ENCODE assay signal across 9 cellular contexts in the genomic region with DNA sequence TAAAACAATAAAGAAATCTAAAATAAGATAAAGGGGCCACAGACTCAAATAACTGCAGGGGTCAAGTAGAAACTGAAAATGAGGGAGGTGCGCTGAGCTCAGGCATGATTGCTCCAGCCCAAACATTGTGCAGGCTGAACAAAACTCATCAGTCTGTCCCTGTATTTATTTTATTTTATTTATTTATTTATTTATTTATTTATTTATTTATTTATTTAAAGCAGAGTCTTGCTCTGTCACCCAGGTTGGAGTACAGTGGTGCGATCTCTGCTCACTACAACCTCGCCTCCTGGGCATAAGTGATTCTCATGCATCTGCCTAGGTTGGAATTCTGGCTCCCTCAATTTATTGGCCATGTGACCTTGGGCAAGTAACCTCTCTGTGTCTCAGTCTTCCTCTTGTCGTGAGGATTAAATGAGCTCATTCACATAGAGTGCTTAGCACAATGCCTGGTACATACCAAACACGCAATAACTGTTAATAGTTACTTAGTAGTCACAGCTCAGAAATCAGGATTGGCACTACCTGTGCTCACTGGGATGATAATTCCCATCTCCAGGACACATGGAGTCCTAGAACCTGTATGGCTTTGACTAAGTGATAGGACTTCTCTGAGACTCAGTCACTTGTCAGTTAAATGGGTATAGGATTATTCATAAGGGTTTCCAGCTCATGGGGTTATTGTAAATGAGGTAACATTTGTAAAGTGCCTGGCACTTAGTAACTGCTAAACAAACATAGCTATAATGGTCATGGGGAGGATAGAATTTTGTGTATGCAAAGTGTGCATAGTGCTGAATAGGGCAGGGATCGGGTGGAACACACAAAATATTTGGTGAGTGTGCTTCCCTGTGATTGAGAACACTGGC. TPM values are rescaled to one million over a fixed set of nuclear protein-coding genes. Genes with fewer than 3 reads are reported as not detected.
A peak's percentile ranks its signal among the peaks of the same experiment; 100 is the strongest.
DNase-seq lines count a peak whose midpoint lies in the region; ATAC-seq, FAIRE-seq and TF ChIP-seq lines count a peak whose summit lies in the region.
"Had no signal": no experiment of that assay in that cellular context is flagged by ENCODE, and none has a peak within 500 bp of the region (broad histone marks: within the 10 kb centered on the region; RNA-seq: fewer than 3 reads in every experiment).

No MANE protein-coding gene starts in this region.

- H3K79me2 ChIP-seq in keratinocyte (ENCODE audit: control insufficient read depth, insufficient read depth, low read length), result no peaks in the 10 kb centered on the region

- no peak overlapping the region for H2AFZ ChIP-seq in keratinocyte (ENCODE audit: control insufficient read depth, low read length)

- peak overlapping the region in 11 of 12 donors; percentile 17 to 96 (median 83) for H3K27ac ChIP-seq in heart left ventricle
- H3K27ac ChIP-seq in keratinocyte (ENCODE audit: control insufficient read depth, insufficient read depth, low read length), result no peak overlapping the region

- no peak for TF ChIP-seq POLR2A in heart left ventricle (IDR thresholded peaks at IDR 0.05)
- no peak for TF ChIP-seq POLR2A in lower leg skin (IDR thresholded peaks at IDR 0.05)

- peaks cover 46% of the 10 kb centered on the region for H3K27me3 Mint-ChIP-seq in activated T-helper 2 cell treated with anti-CD3 and anti-CD28 coated beads, Interferon-gamma antibody, Interleukin-2, Interleukin-4, amounts not matched to agents 10 μg/mL and 5 μg/mL and 100 μg/mL, durations not matched to agents 14 hours and 24 hours and 36 hours (ENCODE audit: low read depth)

- no peak overlapping the region for H3K27ac Mint-ChIP-seq in activated T-helper 2 cell treated with anti-CD3 and anti-CD28 coated beads, Interferon-gamma antibody, Interleukin-2, Interleukin-4, amounts not matched to agents 10 μg/mL and 5 μg/mL and 100 μg/mL, durations not matched to agents 14 hours and 24 hours and 36 hours

- H3K9me3 ChIP-seq in heart left ventricle (no peaks in the 10 kb centered on the region), keratinocyte (ENCODE audit: control insufficient read depth, low read depth, low read length) (no peaks in the 10 kb centered on the region)

- H3K4me3 Mint-ChIP-seq in activated T-helper 2 cell treated with anti-CD3 and anti-CD28 coated beads, Interferon-gamma antibody, Interleukin-2, Interleukin-4, amounts not matched to agents 10 μg/mL and 5 μg/mL and 100 μg/mL, durations not matched to agents 14 hours and 24 hours and 36 hours (ENCODE audit: low read depth), result peak overlapping the region; percentile 67

- 65 to 80% (median 78%) methylated on average over 6 of the region's 6 CpGs for WGBS in heart left ventricle, 4 donors
- WGBS in lower leg skin, 2 donors, result 69 to 70% methylated on average over 6 of the region's 6 CpGs

- no peaks in the 10 kb centered on the region for H3K9me3 Mint-ChIP-seq in activated T-helper 2 cell treated with anti-CD3 and anti-CD28 coated beads, Interferon-gamma antibody, Interleukin-2, Interleukin-4, amounts not matched to agents 10 μg/mL and 5 μg/mL and 100 μg/mL, durations not matched to agents 14 hours and 24 hours and 36 hours

- H3K36me3 ChIP-seq in heart left ventricle, result no peaks in the 10 kb centered on the region
- H3K36me3 ChIP-seq in keratinocyte (ENCODE audit: control insufficient read depth in 2 of 2, extremely low read depth in 1 of 2, insufficient read depth in 2 of 2, low read length in 2 of 2), result peaks cover 4 to 9% of the 10 kb centered on the region in 2 experiments

- no peaks in the 10 kb centered on the region for H3K36me3 Mint-ChIP-seq in activated T-helper 2 cell treated with anti-CD3 and anti-CD28 coated beads, Interferon-gamma antibody, Interleukin-2, Interleukin-4, amounts not matched to agents 10 μg/mL and 5 μg/mL and 100 μg/mL, durations not matched to agents 14 hours and 24 hours and 36 hours (ENCODE audit: low read depth)

- H3K27me3 ChIP-seq in heart left ventricle (peaks cover 0 to 46% (median 9%) of the 10 kb centered on the region in 9 donors), keratinocyte (ENCODE audit: control insufficient read depth, extremely low read depth, insufficient read depth, low read length) (peaks cover 7% of the 10 kb centered on the region)

- peaks cover 11% of the 10 kb centered on the region for H3K4me1 Mint-ChIP-seq in activated T-helper 2 cell treated with anti-CD3 and anti-CD28 coated beads, Interferon-gamma antibody, Interleukin-2, Interleukin-4, amounts not matched to agents 10 μg/mL and 5 μg/mL and 100 μg/mL, durations not matched to agents 14 hours and 24 hours and 36 hours (ENCODE audit: low read depth)

- H3K4me2 ChIP-seq in keratinocyte (ENCODE audit: control insufficient read depth, extremely low read depth, insufficient read depth, low read depth, low read length), result peak overlapping the region; percentile 84

- H3K4me3 ChIP-seq in heart left ventricle, result peak overlapping the region in 3 of 12 donors; percentile 42 to 63 (median 60)
- H3K4me3 ChIP-seq in keratinocyte (ENCODE audit: control insufficient read depth in 2 of 3, extremely low read depth in 1 of 3, insufficient read depth in 2 of 3, low read depth in 1 of 3, low read length in 3 of 3), result no peak overlapping the region
- no peak overlapping the region for H3K4me3 ChIP-seq in lower leg skin (ENCODE audit: low read depth, poor library complexity, severe bottlenecking)

- no peaks in the 10 kb centered on the region for H3K9me1 ChIP-seq in keratinocyte (ENCODE audit: control insufficient read depth, extremely low read depth, insufficient read depth, low read length)

- H3K4me1 ChIP-seq in heart left ventricle (peaks cover 0 to 76% (median 13%) of the 10 kb centered on the region in 12 donors), keratinocyte (ENCODE audit: control insufficient read depth, extremely low read depth, insufficient read depth, low read length) (peaks cover 13% of the 10 kb centered on the region)

- H4K20me1 ChIP-seq in keratinocyte (ENCODE audit: control insufficient read depth, extremely low read depth, insufficient read depth, low read length), result no peaks in the 10 kb centered on the region

- dilution Hi-C loops in keratinocyte (cut with MboI; ENCODE audit: extremely low pct_ligation_motif_present, low sequenced_read_pairs), result no loop called here

- TF ChIP-seq CTCF in heart left ventricle (IDR thresholded peaks at IDR 0.05) (no peak), keratinocyte (optimal IDR thresholded peaks at IDR 0.05 in 1 of 3, IDR thresholded peaks at IDR 0.05 in 1 of 3, conservative IDR thresholded peaks at IDR 0.05 in 1 of 3; ENCODE audit: extremely low read depth in 1 of 3, insufficient read depth in 2 of 3, low read length in 3 of 3) (no peak), lower leg skin (IDR thresholded peaks at IDR 0.05) (no peak)

- intact Hi-C loops in heart left ventricle (cut with DNase I), result no loop called here
- intact Hi-C loops in Right ventricle myocardium inferior (cut with DNase I), result loop anchor here (2.0 kb wide), 1 partner anchor 20 kb away; no protein-coding TSS in a partner anchor
- intact Hi-C loops in activated T-helper 2 cell treated with anti-CD3 and anti-CD28 coated beads, Interferon-gamma antibody, Interleukin-2, Interleukin-4, amounts not matched to agents 10 μg/mL and 5 μg/mL and 100 μg/mL, durations not matched to agents 14 hours and 24 hours and 36 hours (cut with micrococcal nuclease), result no loop called here
- intact Hi-C loops in lower leg skin (cut with DNase I; ENCODE audit: low total_unique reads), result no loop called here

- DNase-seq in heart left ventricle, result peak in 1 of 5 donors; percentile 8
- no peak for DNase-seq in Right ventricle myocardium inferior (ENCODE audit: missing footprints)
- DNase-seq in activated T-helper 2 cell treated with anti-CD3 and anti-CD28 coated beads, Interferon-gamma antibody, Interleukin-2, Interleukin-4, amounts not matched to agents 10 μg/mL and 5 μg/mL and 100 μg/mL, durations not matched to agents 14 hours and 24 hours and 36 hours (ENCODE audit: low spot score), result no peak
- no peak for DNase-seq in keratinocyte (ENCODE audit: low read depth, low spot score)
- no peak for DNase-seq in urothelium cell line (ENCODE audit: low spot score)
- DNase-seq in lower leg skin (ENCODE audit: low spot score in 2 of 2), result no peak
- DNase-seq in HT-29 (ENCODE audit: low spot score), result no peak

- FAIRE-seq in keratinocyte (lab: Jason Lieb, UNC) (no peak), urothelium cell line (lab: Jason Lieb, UNC) (peak; percentile 65)
- FAIRE-seq: D721Med had no signal

- no peak overlapping the region for H3K9ac ChIP-seq in keratinocyte (ENCODE audit: control insufficient read depth, extremely low read depth, insufficient read depth, low read length)

- ATAC-seq in heart left ventricle (no peak), Right ventricle myocardium inferior (no peak), GM21576 (IDR thresholded peaks at IDR 0.05; ENCODE audit: unreplicated experiment) (no peak)

RNA-seq across cellular contexts. Expression of gene SPEG, which starts 6.0 kb away (rescaled TPM):
- total RNA-seq in heart left ventricle (100 to 1,000 TPM in 6 of 9 donors, 10 to 100 TPM in 3; 93.6 to 150 (median 114) TPM), Right ventricle myocardium inferior (119 TPM), lower leg skin (10 to 100 TPM in 1 of 4 donors, 1 to 10 TPM in 3; 3.3 to 11.4 (median 5.3) TPM)
- polyA plus RNA-seq in heart left ventricle (10 to 100 TPM; 64.8 to 92.2 TPM), keratinocyte (18.8 to 36.1 TPM (median 19.0 TPM) in 3 replicates)
- total RNA-seq in activated T-helper 2 cell treated with anti-CD3 and anti-CD28 coated beads, Interferon-gamma antibody, Interleukin-2, Interleukin-4, amounts not matched to agents 10 μg/mL and 5 μg/mL and 100 μg/mL, durations not matched to agents 14 hours and 24 hours and 36 hours, result not detected in 2 replicates
- 2.0 TPM for polyA plus RNA-seq in keratinocyte (2011; ENCODE audit: low read depth)
- 4.6 and 13.7 TPM in 2 replicates for polyA plus RNA-seq in keratinocyte (2011; cell fraction: cytosol; rRNA removed)
- polyA plus RNA-seq in keratinocyte (2011; cell fraction: nucleus; rRNA removed), result 94.3 and 140 TPM in 2 replicates
- 8.8 and 25.2 TPM in 2 replicates for polyA plus RNA-seq in keratinocyte (2012; ENCODE audit: low replicate concordance)
- polyA minus RNA-seq in keratinocyte, result 11.7 to 26.6 TPM (median 19.3 TPM) in 3 replicates
- polyA minus RNA-seq in keratinocyte (2011; cell fraction: cytosol; rRNA and poly(A)+ RNA removed), result 8.2 TPM
- polyA minus RNA-seq in keratinocyte (2011; cell fraction: nucleus; rRNA and poly(A)+ RNA removed), result 32.8 and 39.4 TPM in 2 replicates
- 6.7 and 8.3 TPM in 2 replicates for total RNA-seq in HT-29 (2014; rRNA removed; shearing (Covaris generic))

RNA-seq across cellular contexts. Expression of gene DES, which starts 22.4 kb away (rescaled TPM):
- over 10,000 TPM in 8 of 9 donors, 1,000 to 10,000 TPM in 1; 9,618 to 28,674 (median 17,979) TPM for total RNA-seq in heart left ventricle
- over 10,000 TPM; 15,024 to 19,385 TPM for polyA plus RNA-seq in heart left ventricle
- total RNA-seq in Right ventricle myocardium inferior, result 13,356 TPM
- total RNA-seq in activated T-helper 2 cell treated with anti-CD3 and anti-CD28 coated beads, Interferon-gamma antibody, Interleukin-2, Interleukin-4, amounts not matched to agents 10 μg/mL and 5 μg/mL and 100 μg/mL, durations not matched to agents 14 hours and 24 hours and 36 hours, result not detected in 2 replicates
- polyA plus RNA-seq in keratinocyte, result not detected in 3 replicates
- not detected for polyA plus RNA-seq in keratinocyte (2011; ENCODE audit: low read depth)
- not detected in 2 replicates for polyA plus RNA-seq in keratinocyte (2011; cell fraction: cytosol; rRNA removed)
- polyA plus RNA-seq in keratinocyte (2011; cell fraction: nucleus; rRNA removed), result 0.16 TPM in 1 of 2 replicates, not detected in the other
- polyA plus RNA-seq in keratinocyte (2012; ENCODE audit: low replicate concordance), result 0.68 TPM in 1 of 2 replicates, not detected in the other
- not detected in 3 replicates for polyA minus RNA-seq in keratinocyte
- not detected for polyA minus RNA-seq in keratinocyte (2011; cell fraction: cytosol; rRNA and poly(A)+ RNA removed)
- not detected in 2 replicates for polyA minus RNA-seq in keratinocyte (2011; cell fraction: nucleus; rRNA and poly(A)+ RNA removed)
- total RNA-seq in lower leg skin, result 100 to 1,000 TPM in 1 of 4 donors, 10 to 100 TPM in 3; 19.4 to 163 (median 37.8) TPM
- 0.63 TPM in 1 of 2 replicates, not detected in the other for total RNA-seq in HT-29 (2014; rRNA removed; shearing (Covaris generic))

RNA-seq across cellular contexts. Expression of gene DNPEP, which starts 52.9 kb away (rescaled TPM):
- total RNA-seq in heart left ventricle (100 to 1,000 TPM in 1 of 9 donors, 10 to 100 TPM in 8; 61.8 to 101 (median 73.4) TPM), Right ventricle myocardium inferior (66.6 TPM), lower leg skin (10 to 100 TPM; 52.7 to 64.0 (median 57.6) TPM)
- polyA plus RNA-seq in heart left ventricle (10 to 100 TPM; 61.3 to 69.6 TPM), keratinocyte (34.1 to 61.3 TPM (median 41.6 TPM) in 3 replicates)
- total RNA-seq in activated T-helper 2 cell treated with anti-CD3 and anti-CD28 coated beads, Interferon-gamma antibody, Interleukin-2, Interleukin-4, amounts not matched to agents 10 μg/mL and 5 μg/mL and 100 μg/mL, durations not matched to agents 14 hours and 24 hours and 36 hours, result 117 and 120 TPM in 2 replicates
- polyA plus RNA-seq in keratinocyte (2011; ENCODE audit: low read depth), result 11.6 TPM
- 32.8 and 57.5 TPM in 2 replicates for polyA plus RNA-seq in keratinocyte (2011; cell fraction: cytosol; rRNA removed)
- polyA plus RNA-seq in keratinocyte (2011; cell fraction: nucleus; rRNA removed), result 62.7 and 79.0 TPM in 2 replicates
- 44.2 and 58.0 TPM in 2 replicates for polyA plus RNA-seq in keratinocyte (2012; ENCODE audit: low replicate concordance)
- 48.9 to 90.2 TPM (median 64.1 TPM) in 3 replicates for polyA minus RNA-seq in keratinocyte
- polyA minus RNA-seq in keratinocyte (2011; cell fraction: cytosol; rRNA and poly(A)+ RNA removed), result 58.1 TPM
- polyA minus RNA-seq in keratinocyte (2011; cell fraction: nucleus; rRNA and poly(A)+ RNA removed), result 20.0 and 25.8 TPM in 2 replicates
- total RNA-seq in HT-29 (2014; rRNA removed; shearing (Covaris generic)), result 155 and 158 TPM in 2 replicates

RNA-seq across cellular contexts. Expression of gene GMPPA, which starts 58.1 kb away (rescaled TPM):
- 10 to 100 TPM; 15.8 to 31.6 (median 20.1) TPM for total RNA-seq in heart left ventricle
- 10 to 100 TPM; 18.2 to 35.5 TPM for polyA plus RNA-seq in heart left ventricle
- 22.9 TPM for total RNA-seq in Right ventricle myocardium inferior
- 52.0 and 52.9 TPM in 2 replicates for total RNA-seq in activated T-helper 2 cell treated with anti-CD3 and anti-CD28 coated beads, Interferon-gamma antibody, Interleukin-2, Interleukin-4, amounts not matched to agents 10 μg/mL and 5 μg/mL and 100 μg/mL, durations not matched to agents 14 hours and 24 hours and 36 hours
- polyA plus RNA-seq in keratinocyte, result 50.6 to 63.4 TPM (median 57.6 TPM) in 3 replicates
- 4.1 TPM for polyA plus RNA-seq in keratinocyte (2011; ENCODE audit: low read depth)
- 50.5 and 53.2 TPM in 2 replicates for polyA plus RNA-seq in keratinocyte (2011; cell fraction: cytosol; rRNA removed)
- 64.4 and 79.0 TPM in 2 replicates for polyA plus RNA-seq in keratinocyte (2011; cell fraction: nucleus; rRNA removed)
- polyA plus RNA-seq in keratinocyte (2012; ENCODE audit: low replicate concordance), result 25.4 and 39.5 TPM in 2 replicates
- polyA minus RNA-seq in keratinocyte, result 66.2 to 112 TPM (median 83.0 TPM) in 3 replicates
- polyA minus RNA-seq in keratinocyte (2011; cell fraction: cytosol; rRNA and poly(A)+ RNA removed), result 50.5 TPM
- polyA minus RNA-seq in keratinocyte (2011; cell fraction: nucleus; rRNA and poly(A)+ RNA removed), result 23.8 and 26.3 TPM in 2 replicates
- 10 to 100 TPM in 3 of 4 donors, 1 to 10 TPM in 1; 5.4 to 29.9 (median 19.8) TPM for total RNA-seq in lower leg skin
- 68.2 and 84.5 TPM in 2 replicates for total RNA-seq in HT-29 (2014; rRNA removed; shearing (Covaris generic))

Comparison
In these comparisons a context has a peak if more than half of its experiments do, and no peak if none do; other contexts are left out.
1. RNA of gene DES, which starts 22.4 kb away (total RNA-seq): 9,618 to 28,674 TPM in heart left ventricle and 13,356 TPM in Right ventricle myocardium inferior (single experiment); 19.4 to 163 TPM in lower leg skin, not detected in activated T-helper 2 cell treated with anti-CD3 and anti-CD28 coated beads, Interferon-gamma antibody, Interleukin-2, Interleukin-4, amounts not matched to agents 10 μg/mL and 5 μg/mL and 100 μg/mL, durations not matched to agents 14 hours and 24 hours and 36 hours and 0.63 TPM in HT-29; every median in the first group is over 10 times any median in the second.